16 cellular contexts compared by ENCODE assay signal in genomic region chr2:223732346-223732745, GRCh38.
DNase-seq lines count a peak whose midpoint lies in the region; TF ChIP-seq lines count a peak whose summit lies in the region.
"Had no signal": no experiment of that assay in that cellular context is flagged by ENCODE, and none has a peak within 500 bp of the region (broad histone marks: within the 10 kb centered on the region; RNA-seq: fewer than 3 reads in every experiment).

No MANE protein-coding gene starts in this region.

- H3K9me3 ChIP-seq in BLaER1 (0 out of 2 replicates have a peak, but pooled peaks cover 4% of the 10 kb centered on the region), SK-N-MC (ENCODE audit: low read depth, low read length) (no peaks in the 10 kb centered on the region), tibial artery (no peaks in the 10 kb centered on the region)

- H3K27ac ChIP-seq in BLaER1 = no peak overlapping the region
- peak overlapping the region; percentile 90 for H3K27ac ChIP-seq in SK-N-MC
- peak overlapping the region; percentile 39 to 68 for H3K27ac ChIP-seq in coronary artery
- peak overlapping the region; percentile 15 to 55 for H3K27ac ChIP-seq in tibial artery
- H3K27ac ChIP-seq: BLaER1 treated with 17β-estradiol and CSF1 and Interleukin-3, amounts not matched to agents 10 nM and 100 nM; GM23248 had no signal

- peak overlapping the region; percentile 49; the same call in 1 of the 2 replicates for H3K4me2 ChIP-seq in BLaER1

- TF ChIP-seq CTCF in coronary artery (IDR thresholded peaks at IDR 0.05) (no peak), tibial artery (IDR thresholded peaks at IDR 0.05) (no peak), GM20000 (IDR thresholded peaks at IDR 0.05; ENCODE audit: extremely low read depth, missing control alignments) (no peak)

- no peak overlapping the region for H3K4me3 ChIP-seq in BLaER1
- no peak overlapping the region for H3K4me3 ChIP-seq in SK-N-MC
- H3K4me3 ChIP-seq in coronary artery = no peak overlapping the region
- no peak overlapping the region for H3K4me3 ChIP-seq in tibial artery
- H3K4me3 ChIP-seq: BLaER1 treated with 17β-estradiol and CSF1 and Interleukin-3, amounts not matched to agents 10 nM and 100 nM; GM23248 had no signal

- H3K4me1 ChIP-seq in BLaER1 (peaks cover 24% of the 10 kb centered on the region), tibial artery (peaks cover 0 to 45% (median 7%) of the 10 kb centered on the region in 4 donors)

- H3K27me3 ChIP-seq in BLaER1 = no peaks in the 10 kb centered on the region
- H3K27me3 ChIP-seq in tibial artery = no peaks in the 10 kb centered on the region
- H3K27me3 ChIP-seq: BLaER1 treated with 17β-estradiol and CSF1 and Interleukin-3, amounts not matched to agents 10 nM and 100 nM had no signal

- DNase-seq in SK-N-MC (ENCODE audit: low read depth, low spot score) = peak; percentile 71
- DNase-seq in coronary artery (ENCODE audit: low spot score) = no peak
- DNase-seq in tibial artery = no peak
- no peak for DNase-seq in GM20000 (ENCODE audit: low spot score)
- no peak for DNase-seq in activated CD4-positive, alpha-beta T cell treated with anti-CD3 and anti-CD28 coated beads, Interleukin-2, amount 50 U/mL, for 4 hours
- no peak for DNase-seq in NCI-H2171 (lab: John Stamatoyannopoulos, UW)
- DNase-seq: CD4-positive, alpha-beta T cell; CD8-positive, alpha-beta memory T cell; DMS53; DMS79 treated with DMSO at 0.1 percent for 48 hours; GF-D8; GM23248; H7; HCEC 1CT had no signal

- intact Hi-C loops in tibial artery (cut with DNase I; ENCODE audit: low total_unique reads) = no loop called here

- H4K20me1 ChIP-seq in BLaER1 = no peaks in the 10 kb centered on the region
- H4K20me1 ChIP-seq: BLaER1 treated with 17β-estradiol and CSF1 and Interleukin-3, amounts not matched to agents 10 nM and 100 nM had no signal

- no peaks in the 10 kb centered on the region for H3K36me3 ChIP-seq in BLaER1
- no peaks in the 10 kb centered on the region for H3K36me3 ChIP-seq in SK-N-MC (ENCODE audit: insufficient read depth, low read length)
- no peaks in the 10 kb centered on the region for H3K36me3 ChIP-seq in tibial artery
- H3K36me3 ChIP-seq: BLaER1 treated with 17β-estradiol and CSF1 and Interleukin-3, amounts not matched to agents 10 nM and 100 nM had no signal

- H3K9ac ChIP-seq in BLaER1 (no peak overlapping the region), SK-N-MC (ENCODE audit: insufficient read length) (no peak overlapping the region)
- H3K9ac ChIP-seq: BLaER1 treated with 17β-estradiol and CSF1 and Interleukin-3, amounts not matched to agents 10 nM and 100 nM; GM23248 had no signal
